8 cellular contexts compared by ENCODE assay signal in the genomic region with DNA sequence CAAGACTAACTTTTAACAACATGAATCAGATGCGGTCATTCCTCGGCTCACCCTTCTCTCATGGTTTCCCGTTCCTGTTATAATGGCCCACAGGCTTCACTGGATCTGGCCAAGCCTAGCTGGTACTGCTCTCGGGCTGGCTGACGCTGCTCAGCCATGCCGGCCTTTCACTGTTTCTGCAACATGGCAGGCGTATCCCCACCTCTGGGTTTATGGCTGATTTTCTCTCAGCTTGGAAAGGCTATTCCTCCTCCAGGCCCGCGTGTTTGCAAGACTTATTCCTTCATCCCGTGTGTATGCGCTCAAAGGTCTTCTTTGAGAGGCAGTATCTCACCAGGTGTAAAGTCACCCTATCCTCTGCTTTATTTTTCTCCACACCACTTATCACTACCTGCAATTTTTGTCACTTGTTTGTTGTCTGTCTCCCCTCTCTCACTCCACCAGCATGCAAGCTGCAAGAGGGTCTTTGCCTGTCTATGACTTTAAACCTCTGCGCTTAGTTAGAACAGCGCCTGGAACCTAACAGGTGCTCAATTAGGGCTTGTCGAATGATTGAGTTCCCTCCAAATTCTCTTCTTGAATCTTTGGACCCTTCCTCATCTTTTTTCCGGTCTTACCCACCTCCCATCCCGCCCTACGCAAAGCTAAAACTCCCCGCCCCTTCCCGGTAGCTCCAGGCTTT. TPM values are rescaled to one million over a fixed set of nuclear protein-coding genes. Genes with fewer than 3 reads are reported as not detected.
DNase-seq lines count a peak whose midpoint lies in the region; ATAC-seq and TF ChIP-seq lines count a peak whose summit lies in the region.

No MANE protein-coding gene starts in this region.

- peaks cover 52% of the 10 kb centered on the region for H3K4me1 ChIP-seq in CD8-positive, alpha-beta T cell (ENCODE audit: insufficient read depth, low read length)
- H3K4me1 ChIP-seq in RWPE2 (ENCODE audit: insufficient read depth, poor library complexity, severe bottlenecking) (peaks cover 7% of the 10 kb centered on the region), fibroblast of lung (ENCODE audit: control insufficient read depth, extremely low read depth, insufficient read depth, low read length) (no peaks in the 10 kb centered on the region)

- peak; percentile 1 for ATAC-seq in CD8-positive, alpha-beta T cell
- ATAC-seq in RWPE2 (ENCODE audit: low read depth), result no peak

- DNase-seq in CD8-positive, alpha-beta T cell, result no peak
- DNase-seq in H7 (peak; percentile 22), RWPE2 (ENCODE audit: low spot score) (no peak), fibroblast of lung (ENCODE audit: low read depth in 2 of 2) (no peak), retinal pigment epithelial cell (ENCODE audit: low read depth) (no peak), SK-N-DZ (ENCODE audit: low spot score) (no peak), GOT3 (lab: John Stamatoyannopoulos, UW) (no peak), cortex of kidney (lab: John Stamatoyannopoulos, UW) (no peak)

- H3K9ac ChIP-seq in fibroblast of lung (ENCODE audit: insufficient read depth, low read length), result no peak overlapping the region

- peaks cover 39% of the 10 kb centered on the region for H3K79me2 ChIP-seq in fibroblast of lung (ENCODE audit: control insufficient read depth, insufficient read depth, low read length)

- no peaks in the 10 kb centered on the region for H3K27me3 Mint-ChIP-seq in CD8-positive, alpha-beta T cell (ENCODE audit: low read depth)

- H3K27ac ChIP-seq in CD8-positive, alpha-beta T cell (ENCODE audit: low read depth, low read length), result peak overlapping the region; percentile 66
- H3K27ac ChIP-seq in RWPE2 (ENCODE audit: poor library complexity, severe bottlenecking), result no peak overlapping the region
- peak overlapping the region; percentile 39 for H3K27ac ChIP-seq in fibroblast of lung (ENCODE audit: insufficient read depth, low read length)

- no peaks in the 10 kb centered on the region for H3K27me3 ChIP-seq in CD8-positive, alpha-beta T cell (ENCODE audit: insufficient read depth, low read length)
- no peaks in the 10 kb centered on the region; the same call in 1 of the 2 replicates for H3K27me3 ChIP-seq in H7 (ENCODE audit: control insufficient read depth, insufficient read depth, low read length)
- no peaks in the 10 kb centered on the region for H3K27me3 ChIP-seq in RWPE2 (ENCODE audit: insufficient read depth, poor library complexity, severe bottlenecking)
- no peaks in the 10 kb centered on the region for H3K27me3 ChIP-seq in fibroblast of lung (ENCODE audit: control insufficient read depth, insufficient read depth, low read length)

- H3K4me3 ChIP-seq in CD8-positive, alpha-beta T cell (ENCODE audit: low read depth, low read length), result peak overlapping the region; percentile 71
- peak overlapping the region; percentile 27 for H3K4me3 ChIP-seq in H7 (ENCODE audit: insufficient read depth, low read depth, low read length)
- peak overlapping the region; percentile 82 for H3K4me3 ChIP-seq in RWPE2 (ENCODE audit: severe bottlenecking)
- H3K4me3 ChIP-seq in fibroblast of lung (replicated peaks in 1 of 4; ENCODE audit: control extremely low read depth in 1 of 4, insufficient read depth in 1 of 4, low read depth in 3 of 4, low read length in 4 of 4), result peak overlapping the region; percentile 45 to 74 (median 62)
- peak overlapping the region; percentile 57 for H3K4me3 ChIP-seq in retinal pigment epithelial cell (ENCODE audit: low read length)

- peak overlapping the region; percentile 84 for H3K4me2 ChIP-seq in fibroblast of lung (ENCODE audit: extremely low read depth, insufficient read depth, low read length)

- H4K20me1 ChIP-seq in fibroblast of lung (ENCODE audit: control insufficient read depth, extremely low read depth, insufficient read depth, low read length), result no peaks in the 10 kb centered on the region

- H2AFZ ChIP-seq in fibroblast of lung (ENCODE audit: low read length), result peak overlapping the region; percentile 99

- intact Hi-C loops in CD8-positive, alpha-beta T cell (cut with DNase I, micrococcal nuclease), result loop anchor here (1.0 to 10.0 kb wide), 6 partner anchors 15 to 1284 kb away; a partner anchor contains a TSS

- H3K9me3 Mint-ChIP-seq in CD8-positive, alpha-beta T cell, result no peaks in the 10 kb centered on the region

- H3K9me3 ChIP-seq in CD8-positive, alpha-beta T cell (ENCODE audit: low read length), result no peaks in the 10 kb centered on the region
- H3K9me3 ChIP-seq in RWPE2 (ENCODE audit: severe bottlenecking), result no peaks in the 10 kb centered on the region
- H3K9me3 ChIP-seq in fibroblast of lung (ENCODE audit: control insufficient read depth, insufficient read depth, low read depth, low read length), result no peaks in the 10 kb centered on the region

- peaks cover 12% of the 10 kb centered on the region for H3K36me3 Mint-ChIP-seq in CD8-positive, alpha-beta T cell

- peak overlapping the region; percentile 95 for H3K27ac Mint-ChIP-seq in CD8-positive, alpha-beta T cell

- no peaks in the 10 kb centered on the region for H3K36me3 ChIP-seq in CD8-positive, alpha-beta T cell (ENCODE audit: insufficient read depth, low read length)
- H3K36me3 ChIP-seq in H7 (replicated peaks; ENCODE audit: control insufficient read depth, insufficient read depth, low read length) (no peaks in the 10 kb centered on the region), RWPE2 (ENCODE audit: low read depth) (0 out of 2 replicates have a peak, but pooled peaks cover 1% of the 10 kb centered on the region), fibroblast of lung (ENCODE audit: control insufficient read depth, insufficient read depth, low read length) (no peaks in the 10 kb centered on the region)

- POLR2A ChIA-PET in CD8-positive, alpha-beta T cell (lab: Charles Lee), result interaction anchor here (0.7 to 2.5 kb wide), 8 partner anchors 11 to 149 kb away, joined by 3 to 16 read pairs (median 6); no protein-coding TSS in a partner anchor

- CTCF ChIA-PET in CD8-positive, alpha-beta T cell (lab: Charles Lee), result interaction anchor here (0.5 to 5.1 kb wide), 3 partner anchors 15 to 1339 kb away, joined by 4 to 34 read pairs (median 4); no protein-coding TSS in a partner anchor

- TF ChIP-seq CTCF in CD8-positive, alpha-beta T cell (IDR thresholded peaks at IDR 0.05), result no peak
- TF ChIP-seq CTCF in RWPE2 (IDR thresholded peaks at IDR 0.05; ENCODE audit: poor library complexity, severe bottlenecking) (no peak), fibroblast of lung (conservative IDR thresholded peaks at IDR 0.05 in 1 of 2, IDR thresholded peaks at IDR 0.05 in 1 of 2; ENCODE audit: low read depth in 1 of 2, low read length in 2 of 2) (no peak), retinal pigment epithelial cell (conservative IDR thresholded peaks at IDR 0.05; ENCODE audit: low read depth, low read length) (no peak)

- peaks cover 70% of the 10 kb centered on the region for H3K4me1 Mint-ChIP-seq in CD8-positive, alpha-beta T cell (ENCODE audit: low read depth)

- peak overlapping the region; percentile 95 for H3K4me3 Mint-ChIP-seq in CD8-positive, alpha-beta T cell

RNA-seq across cellular contexts. Expression of a gene that starts 0.5 kb away (rescaled TPM):
- total RNA-seq in CD8-positive, alpha-beta T cell, result 10 to 100 TPM; 63.4 to 68.5 TPM
- total RNA-seq in H7 (2014; rRNA removed; shearing (Covaris generic)), result 20.6 and 22.7 TPM in 2 replicates
- total RNA-seq in fibroblast of lung, result 11.6 and 13.5 TPM in 2 replicates
- 74.1 and 99.5 TPM in 2 replicates for polyA plus RNA-seq in fibroblast of lung
- polyA plus RNA-seq in fibroblast of lung (2012), result 65.2 and 91.7 TPM in 2 replicates
- 0.89 and 3.6 TPM in 2 replicates for polyA minus RNA-seq in fibroblast of lung (ENCODE audit: low replicate concordance)
- polyA plus RNA-seq in SK-N-DZ (2014; cell fraction: cytosol; rRNA removed), result 14.5 and 16.9 TPM in 2 replicates
- 13.5 and 16.0 TPM in 2 replicates for polyA plus RNA-seq in SK-N-DZ (2014; cell fraction: nucleus; rRNA removed)

Comparison
In these comparisons a context has a peak if more than half of its experiments do, and no peak if none do; other contexts are left out.
1. H3K4me3 ChIP-seq: peak in every context shown above with its lines; median percentile 82 in RWPE2; 71 in CD8-positive, alpha-beta T cell; 62 in fibroblast of lung; 57 in retinal pigment epithelial cell; 27 in H7.